Comparison of ENCODE assay signal across 19 cellular contexts in genomic region chr5:66933066-66933465, GRCh38.
A peak's percentile ranks its signal among the peaks of the same experiment; 100 is the strongest.
DNase-seq lines count a peak whose midpoint lies in the region; ATAC-seq, FAIRE-seq and TF ChIP-seq lines count a peak whose summit lies in the region.
"Had no signal": no experiment of that assay in that cellular context is flagged by ENCODE, and none has a peak within 500 bp of the region (broad histone marks: within the 10 kb centered on the region; RNA-seq: fewer than 3 reads in every experiment).

No MANE protein-coding gene starts in this region.

- no peaks in the 10 kb centered on the region for H3K9me1 ChIP-seq in keratinocyte (ENCODE audit: control insufficient read depth, extremely low read depth, insufficient read depth, low read length)

- ATAC-seq in GM19467 (IDR thresholded peaks at IDR 0.05; ENCODE audit: unreplicated experiment) = no peak
- ATAC-seq: sciatic nerve had no signal

- FAIRE-seq in keratinocyte (lab: Jason Lieb, UNC) = no peak
- FAIRE-seq: H54 had no signal

- H3K36me3 Mint-ChIP-seq in chondrocyte (ENCODE audit: low read depth) = no peaks in the 10 kb centered on the region
- H3K36me3 Mint-ChIP-seq: neural progenitor cell had no signal

- no peak overlapping the region for H3K4me2 ChIP-seq in keratinocyte (ENCODE audit: control insufficient read depth, extremely low read depth, insufficient read depth, low read depth, low read length)
- H3K4me2 ChIP-seq: KMS-11, neural progenitor cell had no signal

- no peaks in the 10 kb centered on the region for H3K9me3 ChIP-seq in keratinocyte (ENCODE audit: control insufficient read depth, low read depth, low read length)
- H3K9me3 ChIP-seq: colonic mucosa, esophagus squamous epithelium had no signal

- no peaks in the 10 kb centered on the region for H3K36me3 ChIP-seq in keratinocyte (ENCODE audit: control insufficient read depth in 2 of 2, extremely low read depth in 1 of 2, insufficient read depth in 2 of 2, low read length in 2 of 2)
- H3K36me3 ChIP-seq: colonic mucosa, esophagus squamous epithelium, neural progenitor cell had no signal

- no peaks in the 10 kb centered on the region for H3K27me3 ChIP-seq in keratinocyte (ENCODE audit: control insufficient read depth, extremely low read depth, insufficient read depth, low read length)
- H3K27me3 ChIP-seq: colonic mucosa, esophagus squamous epithelium, neural progenitor cell had no signal

- no peaks in the 10 kb centered on the region for H4K20me1 ChIP-seq in keratinocyte (ENCODE audit: control insufficient read depth, extremely low read depth, insufficient read depth, low read length)

- peak; percentile 3 for DNase-seq in AG10803 (ENCODE audit: low read depth)
- DNase-seq in M059J (ENCODE audit: low read depth) = peak; percentile 49
- DNase-seq in chondrocyte (ENCODE audit: low spot score) = no peak
- DNase-seq in keratinocyte (ENCODE audit: low read depth, low spot score) = peak; percentile 4
- no peak for DNase-seq in NCI-H2227 treated with DMSO at 0.1 percent for 48 hours (lab: John Stamatoyannopoulos, UW)
- DNase-seq in NCI-H526 (lab: John Stamatoyannopoulos, UW) = no peak
- no peak for DNase-seq in central memory CD4-positive, alpha-beta T cell
- DNase-seq: activated CD4-positive, alpha-beta memory T cell treated with anti-CD3 and anti-CD28 coated beads, Interleukin-2, amount 10 ng/mL, durations not matched to agents 7 days and 5 days; colonic mucosa; esophagus squamous epithelium; mesendoderm; NCI-H1436; NCI-H446 treated with DMSO at 0.1 percent for 48 hours; stimulated activated CD4-positive, alpha-beta T cell treated with anti-CD3 and anti-CD28 coated beads, Interleukin-4, amount 100 ng/mL, for 4 hours had no signal

- no peaks in the 10 kb centered on the region for H3K79me2 ChIP-seq in keratinocyte (ENCODE audit: control insufficient read depth, insufficient read depth, low read length)

- no peaks in the 10 kb centered on the region for H3K27me3 Mint-ChIP-seq in chondrocyte (ENCODE audit: low read depth)

- H3K9me3 Mint-ChIP-seq in chondrocyte (ENCODE audit: low read depth) = peaks cover 2% of the 10 kb centered on the region
- H3K9me3 Mint-ChIP-seq: activated CD4-positive, alpha-beta memory T cell treated with anti-CD3 and anti-CD28 coated beads, Interleukin-2, amount 10 ng/mL, durations not matched to agents 7 days and 5 days; neural progenitor cell had no signal

- dilution Hi-C loops in keratinocyte (cut with MboI; ENCODE audit: extremely low pct_ligation_motif_present, low sequenced_read_pairs) = no loop called here

- no peak overlapping the region for H3K4me3 Mint-ChIP-seq in chondrocyte (ENCODE audit: unreplicated experiment)
- H3K4me3 Mint-ChIP-seq: activated CD4-positive, alpha-beta memory T cell treated with anti-CD3 and anti-CD28 coated beads, Interleukin-2, amount 10 ng/mL, durations not matched to agents 7 days and 5 days; neural progenitor cell had no signal

- peak overlapping the region; percentile 23 for H3K27ac ChIP-seq in keratinocyte (ENCODE audit: control insufficient read depth, insufficient read depth, low read length)
- H3K27ac ChIP-seq: colonic mucosa, esophagus squamous epithelium, KMS-11, neural progenitor cell had no signal

- no peak overlapping the region for H2AFZ ChIP-seq in keratinocyte (ENCODE audit: control insufficient read depth, low read length)
- H2AFZ ChIP-seq: neural progenitor cell had no signal

- TF ChIP-seq CTCF in AG10803 (conservative IDR thresholded peaks at IDR 0.05; ENCODE audit: low read length) = no peak
- no peak for TF ChIP-seq CTCF in chondrocyte (IDR thresholded peaks at IDR 0.05)
- no peak for TF ChIP-seq CTCF in keratinocyte (optimal IDR thresholded peaks at IDR 0.05 in 1 of 3, IDR thresholded peaks at IDR 0.05 in 1 of 3, conservative IDR thresholded peaks at IDR 0.05 in 1 of 3; ENCODE audit: extremely low read depth in 1 of 3, insufficient read depth in 2 of 3, low read length in 3 of 3)

- H3K27ac Mint-ChIP-seq in chondrocyte (ENCODE audit: unreplicated experiment) = peak overlapping the region; percentile 19
- H3K27ac Mint-ChIP-seq: activated CD4-positive, alpha-beta memory T cell treated with anti-CD3 and anti-CD28 coated beads, Interleukin-2, amount 10 ng/mL, durations not matched to agents 7 days and 5 days; neural progenitor cell had no signal

- peaks cover 12% of the 10 kb centered on the region for H3K4me1 ChIP-seq in keratinocyte (ENCODE audit: control insufficient read depth, extremely low read depth, insufficient read depth, low read length)
- H3K4me1 ChIP-seq: colonic mucosa, esophagus squamous epithelium had no signal

- peaks cover 18% of the 10 kb centered on the region for H3K4me1 Mint-ChIP-seq in chondrocyte (ENCODE audit: low read depth)
- H3K4me1 Mint-ChIP-seq: activated CD4-positive, alpha-beta memory T cell treated with anti-CD3 and anti-CD28 coated beads, Interleukin-2, amount 10 ng/mL, durations not matched to agents 7 days and 5 days; neural progenitor cell had no signal

- H3K4me3 ChIP-seq in AG10803 (ENCODE audit: low read length) = no peak overlapping the region
- H3K4me3 ChIP-seq in keratinocyte (ENCODE audit: control insufficient read depth in 2 of 3, extremely low read depth in 1 of 3, insufficient read depth in 2 of 3, low read depth in 1 of 3, low read length in 3 of 3) = no peak overlapping the region
- H3K4me3 ChIP-seq: colonic mucosa, esophagus squamous epithelium, neural progenitor cell had no signal

- H3K9ac ChIP-seq in keratinocyte (ENCODE audit: control insufficient read depth, extremely low read depth, insufficient read depth, low read length) = no peak overlapping the region
- H3K9ac ChIP-seq: KMS-11, neural progenitor cell had no signal

Comparison
In these comparisons a context has a peak if more than half of its experiments do, and no peak if none do; other contexts are left out.
1. DNase-seq: peak in AG10803 (single experiment), M059J (single experiment) and keratinocyte (single experiment); none in chondrocyte (single experiment), NCI-H2227 treated with DMSO at 0.1 percent for 48 hours (single experiment), NCI-H526 (0 of 2) and central memory CD4-positive, alpha-beta T cell (single experiment).